8 cellular contexts compared by ENCODE assay signal in genomic region chr12:118188690-118189371, GRCh38. TPM values are rescaled to one million over a fixed set of nuclear protein-coding genes. Genes with fewer than 3 reads are reported as not detected.
DNase-seq lines count a peak whose midpoint lies in the region; ATAC-seq and TF ChIP-seq lines count a peak whose summit lies in the region.

No MANE protein-coding gene starts in this region.

- H3K27ac ChIP-seq in heart right ventricle = peak overlapping the region in 8 of 10 donors; percentile 12 to 72 (median 24)

- no peaks in the 10 kb centered on the region for H3K27me3 ChIP-seq in heart right ventricle

- ATAC-seq in heart right ventricle (peak; percentile 62 to 87 (median 75)), GM19035 (IDR thresholded peaks at IDR 0.05; ENCODE audit: unreplicated experiment) (no peak)

- H3K36me3 ChIP-seq in heart right ventricle = peaks cover 0 to 25% (median 0%) of the 10 kb centered on the region in 9 donors

- TF ChIP-seq CTCF in HFF-Myc (IDR thresholded peaks at IDR 0.05; ENCODE audit: low read depth, low read length, missing control alignments) (no peak), heart right ventricle (IDR thresholded peaks at IDR 0.05) (no peak), retinal pigment epithelial cell (conservative IDR thresholded peaks at IDR 0.05; ENCODE audit: low read depth, low read length) (no peak)

- H3K9me3 ChIP-seq in heart right ventricle = no peaks in the 10 kb centered on the region

- H3K4me3 ChIP-seq in HFF-Myc (replicated peaks; ENCODE audit: low read depth, low read length) (peak overlapping the region; percentile 40; the same call in 1 of the 2 replicates), heart right ventricle (peak overlapping the region in 9 of 10 donors; percentile 26 to 52 (median 50)), retinal pigment epithelial cell (ENCODE audit: low read length) (peak overlapping the region; percentile 62)

- peaks cover 0 to 54% (median 32%) of the 10 kb centered on the region in 9 donors for H3K4me1 ChIP-seq in heart right ventricle

- 34 to 51% methylated on average over 10 of the region's 10 CpGs for WGBS in heart right ventricle, 2 donors

- intact Hi-C loops in heart right ventricle (cut with DNase I) = loop anchor here in 2 of 10 donors (5.0 to 10.0 kb wide), 2 partner anchors 186 to 188 kb away; partner anchors contain the start of genes SUDS3 (in 2 of the 2) and TAOK3 (in 1 of the 2)

- DNase-seq in HFF-Myc (ENCODE audit: extremely low read depth, low read depth) = no peak
- peak in 52 of 56 donors; percentile 3 to 75 (median 40) for DNase-seq in amygdala (lab: John Stamatoyannopoulos, UW)
- peak; percentile 32 to 41 for DNase-seq in heart right ventricle
- no peak for DNase-seq in retinal pigment epithelial cell (ENCODE audit: low read depth)
- no peak for DNase-seq in stimulated activated naive CD4-positive, alpha-beta T cell treated with Interleukin-2 at 50 U/mL for 16 hours (lab: John Stamatoyannopoulos, UW)
- DNase-seq in D341Med (ENCODE audit: low spot score) = no peak
- DNase-seq in activated CD4-positive, alpha-beta T cell treated with anti-CD3 and anti-CD28 coated beads for 48 hours = no peak

RNA-seq across cellular contexts. Expression of gene PEBP1, which starts 52.9 kb away (rescaled TPM):
- total RNA-seq in heart right ventricle = 100 to 1,000 TPM; 310 to 552 (median 467) TPM
- polyA plus RNA-seq in heart right ventricle = 100 to 1,000 TPM; 273 to 535 TPM

Comparison
In these comparisons a context has a peak if more than half of its experiments do, and no peak if none do; other contexts are left out.
1. DNase-seq: peak in amygdala (52 of 56) and heart right ventricle (2 of 2); none in HFF-Myc (single experiment), retinal pigment epithelial cell (single experiment), stimulated activated naive CD4-positive, alpha-beta T cell treated with Interleukin-2 at 50 U/mL for 16 hours (single experiment), D341Med (single experiment) and activated CD4-positive, alpha-beta T cell treated with anti-CD3 and anti-CD28 coated beads for 48 hours (single experiment).
2. Peak in every context shown above with its lines, with median percentiles within 50 percentile points of each other: H3K4me3 ChIP-seq.